Comparison of ENCODE assay signal across 2 cellular contexts in genomic region chr2:150639917-150640538, GRCh38.
TF ChIP-seq lines count a peak whose summit lies in the region.

No MANE protein-coding gene starts in this region.

TF ChIP-seq in SK-N-SH, 30 proteins besides CTCF, POLR2A, EP300 and RAD21 (continued from another document):
- TF ChIP-seq NFIC (IDR thresholded peaks at IDR 0.05; ENCODE audit: borderline replicate concordance) = no peak
- no peak for TF ChIP-seq FOXM1 (IDR thresholded peaks at IDR 0.05; ENCODE audit: low read depth)
- TF ChIP-seq EZH2phosphoT487 (IDR thresholded peaks at IDR 0.05; ENCODE audit: borderline replicate concordance, low read depth) = no peak
- no peak for TF ChIP-seq USF1 (IDR thresholded peaks at IDR 0.05; ENCODE audit: borderline replicate concordance, low read depth)
- no peak for TF ChIP-seq USF2 (IDR thresholded peaks at IDR 0.05; ENCODE audit: borderline replicate concordance, low read depth, low read length)
- no peak for TF ChIP-seq PBX3 (IDR thresholded peaks at IDR 0.05)
- TF ChIP-seq MXI1 (IDR thresholded peaks at IDR 0.05; ENCODE audit: low read depth, low read length) = no peak
- TF ChIP-seq REST (IDR thresholded peaks at IDR 0.05; ENCODE audit: low read depth, low read length) = no peak
- no peak for TF ChIP-seq POLR2AphosphoS5 (IDR thresholded peaks at IDR 0.05; ENCODE audit: low read depth, low read length)
- no peak for TF ChIP-seq GABPA (IDR thresholded peaks at IDR 0.05; ENCODE audit: low read depth)
- TF ChIP-seq RFX5 (IDR thresholded peaks at IDR 0.05; ENCODE audit: low read length) = no peak
TF ChIP-seq in SK-N-SH: peak in this region for 0.

TF ChIP-seq in SK-N-SH treated with all-trans-retinoic acid at 6 μM for 48 hours, 23 proteins besides CTCF, POLR2A, EP300 and RAD21 (continued from another document):
- TF ChIP-seq PATZ1 (CRISPR knock-in tag; IDR thresholded peaks at IDR 0.05; ENCODE audit: borderline replicate concordance) = no peak
- no peak for TF ChIP-seq ISL1 (CRISPR knock-in tag; IDR thresholded peaks at IDR 0.05)
- no peak for TF ChIP-seq ZNF565 (CRISPR knock-in tag; conservative IDR thresholded peaks at IDR 0.05; ENCODE audit: low read depth)
- no peak for TF ChIP-seq BACH2 (CRISPR knock-in tag; IDR thresholded peaks at IDR 0.05; ENCODE audit: borderline replicate concordance)
- TF ChIP-seq TOX (CRISPR knock-in tag; IDR thresholded peaks at IDR 0.05; ENCODE audit: borderline replicate concordance) = no peak
- TF ChIP-seq CREB5 (CRISPR knock-in tag; IDR thresholded peaks at IDR 0.05; ENCODE audit: low read depth) = no peak
- TF ChIP-seq OSR1 (CRISPR knock-in tag; IDR thresholded peaks at IDR 0.05) = no peak
- no peak for TF ChIP-seq ZFP3 (CRISPR knock-in tag; IDR thresholded peaks at IDR 0.05)
- TF ChIP-seq CSDC2 (CRISPR knock-in tag; IDR thresholded peaks at IDR 0.05) = no peak
- TF ChIP-seq ZNF8 (CRISPR knock-in tag; IDR thresholded peaks at IDR 0.05) = no peak
- TF ChIP-seq ZNF70 (CRISPR knock-in tag; IDR thresholded peaks at IDR 0.05) = no peak
- no peak for TF ChIP-seq POU6F1 (CRISPR knock-in tag; IDR thresholded peaks at IDR 0.05; ENCODE audit: borderline replicate concordance, low read depth)
- TF ChIP-seq CSRNP3 (CRISPR knock-in tag; IDR thresholded peaks at IDR 0.05) = no peak
- no peak for TF ChIP-seq TCF4 (CRISPR knock-in tag; IDR thresholded peaks at IDR 0.05; ENCODE audit: borderline replicate concordance)
- TF ChIP-seq GLIS3 (CRISPR knock-in tag; IDR thresholded peaks at IDR 0.05) = no peak
- TF ChIP-seq RARB (CRISPR knock-in tag; IDR thresholded peaks at IDR 0.05) = no peak
